ENCODE assay signal across 8 cellular contexts in genomic region chr10:3623746-3624145, GRCh38.
DNase-seq lines count a peak whose midpoint lies in the region; ATAC-seq and TF ChIP-seq lines count a peak whose summit lies in the region.

No MANE protein-coding gene starts in this region.

- H2AK5ac ChIP-seq in mesenchymal stem cell (ENCODE audit: low read length, severe bottlenecking): no peak overlapping the region

- H2AFZ ChIP-seq in mesenchymal stem cell (ENCODE audit: low read depth, low read length) (no peak overlapping the region), PC-3 (ENCODE audit: low read length) (no peak overlapping the region)

- 43% methylated on average over 7 of the region's 7 CpGs for WGBS in mesenchymal stem cell

- H3K4me2 ChIP-seq in mesenchymal stem cell (ENCODE audit: low read length, poor library complexity, severe bottlenecking) (peak overlapping the region; percentile 39), PC-3 (ENCODE audit: low read length) (no peak overlapping the region)

- H3F3A ChIP-seq in PC-3 (ENCODE audit: low read length, unreplicated experiment): no peaks in the 10 kb centered on the region

- no peaks in the 10 kb centered on the region for H3K27me3 Mint-ChIP-seq in activated T-helper 17 cell treated with anti-CD3 and anti-CD28 coated beads, Interleukin-2, amount 50 U/mL, for 72 hours
- H3K27me3 Mint-ChIP-seq in CD8-positive, alpha-beta T cell (ENCODE audit: low read depth): no peaks in the 10 kb centered on the region

- H3K4me3 Mint-ChIP-seq in activated T-helper 17 cell treated with anti-CD3 and anti-CD28 coated beads, Interleukin-2, amount 50 U/mL, for 72 hours: peak overlapping the region; percentile 71
- no peak overlapping the region for H3K4me3 Mint-ChIP-seq in CD8-positive, alpha-beta T cell

- peaks cover 10% of the 10 kb centered on the region for H3K9me3 Mint-ChIP-seq in activated T-helper 17 cell treated with anti-CD3 and anti-CD28 coated beads, Interleukin-2, amount 50 U/mL, for 72 hours
- peaks cover 9% of the 10 kb centered on the region for H3K9me3 Mint-ChIP-seq in CD8-positive, alpha-beta T cell

- H3K4me1 ChIP-seq in mesenchymal stem cell (ENCODE audit: control insufficient read depth, insufficient read depth, low read depth, low read length) (peaks cover 4% of the 10 kb centered on the region), PC-3 (ENCODE audit: insufficient read depth, low read length) (0 out of 2 replicates have a peak, but pooled peaks cover 7% of the 10 kb centered on the region)
- no peaks in the 10 kb centered on the region for H3K4me1 ChIP-seq in CD8-positive, alpha-beta T cell (ENCODE audit: insufficient read depth, low read length)

- peaks cover 4% of the 10 kb centered on the region for H3K79me1 ChIP-seq in mesenchymal stem cell (replicated peaks; ENCODE audit: low read length, poor library complexity, severe bottlenecking)

- BruUV-seq in PC-3 (replicated peaks; lab: Mats Ljungman, UMichigan): no TSS peak

- H2BK120ac ChIP-seq in mesenchymal stem cell (ENCODE audit: low read depth, low read length): no peak overlapping the region

- no peak overlapping the region for H4K91ac ChIP-seq in mesenchymal stem cell (ENCODE audit: low read length)

- H3K79me2 ChIP-seq in PC-3 (ENCODE audit: low read length): no peaks in the 10 kb centered on the region

- no peaks in the 10 kb centered on the region for H3K9me2 ChIP-seq in PC-3 (replicated peaks; ENCODE audit: low read length)

- H2BK15ac ChIP-seq in mesenchymal stem cell (ENCODE audit: low read depth, poor library complexity, severe bottlenecking): no peak overlapping the region

- H3K4me3 ChIP-seq in mesenchymal stem cell (ENCODE audit: insufficient read depth in 1 of 2, low read depth in 1 of 2, low read length in 2 of 2): no peak overlapping the region
- H3K4me3 ChIP-seq in PC-3 (ENCODE audit: low read length): no peak overlapping the region
- no peak overlapping the region for H3K4me3 ChIP-seq in CD8-positive, alpha-beta T cell (ENCODE audit: low read depth, low read length)

- H3K18ac ChIP-seq in mesenchymal stem cell (ENCODE audit: low read depth in 1 of 2, low read length in 2 of 2): no peak overlapping the region

- H3K23ac ChIP-seq in mesenchymal stem cell (ENCODE audit: low read length in 2 of 2): no peak overlapping the region

- no peak overlapping the region for H3K14ac ChIP-seq in mesenchymal stem cell (ENCODE audit: low read length in 2 of 2)

- no peak overlapping the region for H2BK5ac ChIP-seq in mesenchymal stem cell (ENCODE audit: low read depth, low read length, poor library complexity, severe bottlenecking)

- no peaks in the 10 kb centered on the region for H3K36me3 ChIP-seq in mesenchymal stem cell (ENCODE audit: control insufficient read depth in 1 of 2, insufficient read depth in 2 of 2, low read depth in 1 of 2, low read length in 2 of 2)
- H3K36me3 ChIP-seq in PC-3 (ENCODE audit: low read depth, low read length): no peaks in the 10 kb centered on the region
- no peaks in the 10 kb centered on the region for H3K36me3 ChIP-seq in CD8-positive, alpha-beta T cell (ENCODE audit: insufficient read depth, low read length)

- intact Hi-C loops in PC-3 (cut with micrococcal nuclease): no loop called here
- intact Hi-C loops in CD8-positive, alpha-beta T cell (cut with DNase I, micrococcal nuclease): no loop called here

- no peaks in the 10 kb centered on the region for H4K20me1 ChIP-seq in PC-3 (ENCODE audit: low read length)

- ATAC-seq in HG02678 (IDR thresholded peaks at IDR 0.05; ENCODE audit: unreplicated experiment): peak; percentile 61
- peak; percentile 6 for ATAC-seq in activated T-helper 17 cell treated with anti-CD3 and anti-CD28 coated beads, Interleukin-2, amount 50 U/mL, for 72 hours (replicated peaks)
- no peak for ATAC-seq in PC-3
- ATAC-seq in CD8-positive, alpha-beta T cell: no peak

- peaks cover 8% of the 10 kb centered on the region for H3K9me3 ChIP-seq in mesenchymal stem cell (ENCODE audit: control insufficient read depth, low read length)
- no peaks in the 10 kb centered on the region for H3K9me3 ChIP-seq in PC-3 (ENCODE audit: low read length)
- no peaks in the 10 kb centered on the region for H3K9me3 ChIP-seq in CD8-positive, alpha-beta T cell (ENCODE audit: low read length)

- no peaks in the 10 kb centered on the region for H3K36me3 Mint-ChIP-seq in activated T-helper 17 cell treated with anti-CD3 and anti-CD28 coated beads, Interleukin-2, amount 50 U/mL, for 72 hours (ENCODE audit: low read depth)
- H3K36me3 Mint-ChIP-seq in CD8-positive, alpha-beta T cell: no peaks in the 10 kb centered on the region

- H3K9ac ChIP-seq in mesenchymal stem cell (ENCODE audit: low read length) (no peak overlapping the region), PC-3 (ENCODE audit: low read length) (no peak overlapping the region)

- H3K27me3 ChIP-seq in mesenchymal stem cell (ENCODE audit: control insufficient read depth in 1 of 2, insufficient read depth in 1 of 2, low read length in 2 of 2) (no peaks in the 10 kb centered on the region), PC-3 (ENCODE audit: low read length) (no peaks in the 10 kb centered on the region)
- H3K27me3 ChIP-seq in CD8-positive, alpha-beta T cell (ENCODE audit: insufficient read depth, low read length): no peaks in the 10 kb centered on the region

- CTCF ChIA-PET in PC-3 (lab: Charles Lee): no interaction called here
- CTCF ChIA-PET in CD8-positive, alpha-beta T cell (lab: Charles Lee): no interaction called here

- H3K27ac ChIP-seq in mesenchymal stem cell (ENCODE audit: low read length, poor library complexity, severe bottlenecking): peak overlapping the region; percentile 91
- no peak overlapping the region for H3K27ac ChIP-seq in PC-3 (ENCODE audit: low read length)
- no peak overlapping the region for H3K27ac ChIP-seq in CD8-positive, alpha-beta T cell (ENCODE audit: low read depth, low read length)

- no peak for TF ChIP-seq CTCF in PC-3 (conservative IDR thresholded peaks at IDR 0.05; ENCODE audit: low read depth, low read length)
- TF ChIP-seq CTCF in CD8-positive, alpha-beta T cell (IDR thresholded peaks at IDR 0.05): no peak

- no peak overlapping the region for H2BK12ac ChIP-seq in mesenchymal stem cell (ENCODE audit: low read length in 2 of 2)

- peak overlapping the region; percentile 97 for H3K27ac Mint-ChIP-seq in activated T-helper 17 cell treated with anti-CD3 and anti-CD28 coated beads, Interleukin-2, amount 50 U/mL, for 72 hours
- H3K27ac Mint-ChIP-seq in CD8-positive, alpha-beta T cell: no peak overlapping the region

- DNase-seq in GM04504 (ENCODE audit: low read depth) (peak; percentile 33), mesenchymal stem cell (peak; percentile 68), PC-3 (no peak), HK-2 (ENCODE audit: unreplicated experiment) (no peak)
- DNase-seq in central memory CD4-positive, alpha-beta T cell: no peak
- DNase-seq in CD8-positive, alpha-beta T cell: no peak

- H4K8ac ChIP-seq in mesenchymal stem cell (ENCODE audit: low read length): no peak overlapping the region

- no peak overlapping the region for H3K4ac ChIP-seq in mesenchymal stem cell (ENCODE audit: low read depth in 1 of 2, low read length in 2 of 2)

- POLR2A ChIA-PET in PC-3 (lab: Charles Lee; ENCODE audit: unreplicated experiment): no interaction called here
- POLR2A ChIA-PET in CD8-positive, alpha-beta T cell (lab: Charles Lee): no interaction called here

- peaks cover 16% of the 10 kb centered on the region for H3K4me1 Mint-ChIP-seq in activated T-helper 17 cell treated with anti-CD3 and anti-CD28 coated beads, Interleukin-2, amount 50 U/mL, for 72 hours
- peaks cover 7% of the 10 kb centered on the region for H3K4me1 Mint-ChIP-seq in CD8-positive, alpha-beta T cell (ENCODE audit: low read depth)

Comparison
In these comparisons a context has a peak if more than half of its experiments do, and no peak if none do; other contexts are left out.
1. DNase-seq: peak in GM04504 (single experiment) and mesenchymal stem cell (single experiment); none in PC-3 (single experiment), central memory CD4-positive, alpha-beta T cell (single experiment), HK-2 (single experiment) and CD8-positive, alpha-beta T cell (0 of 7).
2. ATAC-seq: peak in HG02678 (single experiment) and activated T-helper 17 cell treated with anti-CD3 and anti-CD28 coated beads, Interleukin-2, amount 50 U/mL, for 72 hours (single experiment); none in PC-3 (single experiment) and CD8-positive, alpha-beta T cell (single experiment).